ENCODE assay signal across 1 cellular context in genomic region chr6:5044866-5045265, GRCh38.
TF ChIP-seq lines count a peak whose summit lies in the region.

No MANE protein-coding gene starts in this region.

TF ChIP-seq in K562, 482 proteins besides CTCF, POLR2A, EP300 and RAD21 (continued from another document):
- TF ChIP-seq GMEB1 (CRISPR knock-in tag; IDR thresholded peaks at IDR 0.05) (no peak), POLR3G (IDR thresholded peaks at IDR 0.05; ENCODE audit: extremely low read depth, insufficient read length, insufficient replicate concordance) (no peak), ZBTB17 (CRISPR knock-in tag; IDR thresholded peaks at IDR 0.05) (no peak), HNRNPLL (IDR thresholded peaks at IDR 0.05; ENCODE audit: low read depth, low read length, poor library complexity, severe bottlenecking) (no peak), NR2C1 (IDR thresholded peaks at IDR 0.05) (no peak), NR2C1 (tag; IDR thresholded peaks at IDR 0.05) (no peak), POLR2AphosphoS5 (IDR thresholded peaks at IDR 0.05; ENCODE audit: control insufficient read depth, insufficient read depth, low read depth, low read length) (no peak), RUNX1 (IDR thresholded peaks at IDR 0.05; ENCODE audit: low read depth) (no peak), ETS2 (tag; IDR thresholded peaks at IDR 0.05; ENCODE audit: borderline replicate concordance, poor library complexity, severe bottlenecking) (no peak), NCOA1 (IDR thresholded peaks at IDR 0.05; ENCODE audit: low read depth) (no peak), FOSL1 (tag; conservative IDR thresholded peaks at IDR 0.05) (no peak), TAF15 (IDR thresholded peaks at IDR 0.05; ENCODE audit: low read depth, low read length) (no peak), ZNF175 (CRISPR knock-in tag; IDR thresholded peaks at IDR 0.05; ENCODE audit: low read depth) (no peak)
- TF ChIP-seq, protein P1, sequence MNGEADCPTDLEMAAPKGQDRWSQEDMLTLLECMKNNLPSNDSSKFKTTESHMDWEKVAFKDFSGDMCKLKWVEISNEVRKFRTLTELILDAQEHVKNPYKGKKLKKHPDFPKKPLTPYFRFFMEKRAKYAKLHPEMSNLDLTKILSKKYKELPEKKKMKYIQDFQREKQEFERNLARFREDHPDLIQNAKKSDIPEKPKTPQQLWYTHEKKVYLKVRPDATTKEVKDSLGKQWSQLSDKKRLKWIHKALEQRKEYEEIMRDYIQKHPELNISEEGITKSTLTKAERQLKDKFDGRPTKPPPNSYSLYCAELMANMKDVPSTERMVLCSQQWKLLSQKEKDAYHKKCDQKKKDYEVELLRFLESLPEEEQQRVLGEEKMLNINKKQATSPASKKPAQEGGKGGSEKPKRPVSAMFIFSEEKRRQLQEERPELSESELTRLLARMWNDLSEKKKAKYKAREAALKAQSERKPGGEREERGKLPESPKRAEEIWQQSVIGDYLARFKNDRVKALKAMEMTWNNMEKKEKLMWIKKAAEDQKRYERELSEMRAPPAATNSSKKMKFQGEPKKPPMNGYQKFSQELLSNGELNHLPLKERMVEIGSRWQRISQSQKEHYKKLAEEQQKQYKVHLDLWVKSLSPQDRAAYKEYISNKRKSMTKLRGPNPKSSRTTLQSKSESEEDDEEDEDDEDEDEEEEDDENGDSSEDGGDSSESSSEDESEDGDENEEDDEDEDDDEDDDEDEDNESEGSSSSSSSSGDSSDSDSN (IDR thresholded peaks at IDR 0.05; ENCODE audit: borderline replicate concordance in 1 of 2, low read depth in 2 of 2, low read length in 2 of 2), result no peak
- TF ChIP-seq, protein P2, sequence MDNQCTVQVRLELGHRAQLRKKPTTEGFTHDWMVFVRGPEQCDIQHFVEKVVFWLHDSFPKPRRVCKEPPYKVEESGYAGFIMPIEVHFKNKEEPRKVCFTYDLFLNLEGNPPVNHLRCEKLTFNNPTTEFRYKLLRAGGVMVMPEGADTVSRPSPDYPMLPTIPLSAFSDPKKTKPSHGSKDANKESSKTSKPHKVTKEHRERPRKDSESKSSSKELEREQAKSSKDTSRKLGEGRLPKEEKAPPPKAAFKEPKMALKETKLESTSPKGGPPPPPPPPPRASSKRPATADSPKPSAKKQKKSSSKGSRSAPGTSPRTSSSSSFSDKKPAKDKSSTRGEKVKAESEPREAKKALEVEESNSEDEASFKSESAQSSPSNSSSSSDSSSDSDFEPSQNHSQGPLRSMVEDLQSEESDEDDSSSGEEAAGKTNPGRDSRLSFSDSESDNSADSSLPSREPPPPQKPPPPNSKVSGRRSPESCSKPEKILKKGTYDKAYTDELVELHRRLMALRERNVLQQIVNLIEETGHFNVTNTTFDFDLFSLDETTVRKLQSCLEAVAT (IDR thresholded peaks at IDR 0.05), result no peak
TF ChIP-seq in K562: peak in this region for 0.
